Comparison of ENCODE assay signal across 10 cellular contexts in genomic region chr9:93464395-93464794, GRCh38. TPM values are rescaled to one million over a fixed set of nuclear protein-coding genes. Genes with fewer than 3 reads are reported as not detected.
A peak's percentile ranks its signal among the peaks of the same experiment; 100 is the strongest.
DNase-seq lines count a peak whose midpoint lies in the region; ATAC-seq and TF ChIP-seq lines count a peak whose summit lies in the region.
"Had no signal": no experiment of that assay in that cellular context is flagged by ENCODE, and none has a peak within 500 bp of the region (broad histone marks: within the 10 kb centered on the region; RNA-seq: fewer than 3 reads in every experiment).

No MANE protein-coding gene starts in this region.

- no peak overlapping the region for H3K27ac ChIP-seq in CD8-positive, alpha-beta T cell (ENCODE audit: low read depth, low read length)
- H3K27ac ChIP-seq in muscle layer of duodenum (ENCODE audit: low read length) = peak overlapping the region; percentile 24
- H3K27ac ChIP-seq: gastroesophageal sphincter had no signal

- H3K4me3 Mint-ChIP-seq in CD8-positive, alpha-beta T cell = no peak overlapping the region
- peak overlapping the region; percentile 45 for H3K4me3 Mint-ChIP-seq in activated CD4-positive, alpha-beta memory T cell treated with anti-CD3 and anti-CD28 coated beads for 36 hours

- no peaks in the 10 kb centered on the region for H3K9me3 ChIP-seq in CD8-positive, alpha-beta T cell (ENCODE audit: low read length)
- no peaks in the 10 kb centered on the region for H3K9me3 ChIP-seq in muscle layer of duodenum (ENCODE audit: control insufficient read depth in 1 of 2, low read length in 2 of 2)
- H3K9me3 ChIP-seq: gastroesophageal sphincter had no signal

- peaks cover 86% of the 10 kb centered on the region for H3K4me1 Mint-ChIP-seq in CD8-positive, alpha-beta T cell (ENCODE audit: low read depth)
- peaks cover 84% of the 10 kb centered on the region for H3K4me1 Mint-ChIP-seq in activated CD4-positive, alpha-beta memory T cell treated with anti-CD3 and anti-CD28 coated beads for 36 hours (ENCODE audit: low read depth)

- POLR2A ChIA-PET in CD8-positive, alpha-beta T cell (lab: Charles Lee) = interaction anchor here (1.0 to 1.4 kb wide), 4 partner anchors 11 to 13 kb away, joined by 3 to 6 read pairs (median 4); partner anchors contain the start of gene FAM120AOS
- POLR2A ChIA-PET in activated CD4-positive, alpha-beta memory T cell treated with anti-CD3 and anti-CD28 coated beads for 36 hours (lab: Charles Lee) = interaction anchor here (0.7 to 3.4 kb wide), 5 partner anchors 9 to 102 kb away, joined by 3 to 25 read pairs (median 6); partner anchors contain the start of gene FAM120AOS

- peaks cover 9% of the 10 kb centered on the region for H3K36me3 Mint-ChIP-seq in CD8-positive, alpha-beta T cell
- peaks cover 10% of the 10 kb centered on the region for H3K36me3 Mint-ChIP-seq in activated CD4-positive, alpha-beta memory T cell treated with anti-CD3 and anti-CD28 coated beads for 36 hours

- H3K27me3 ChIP-seq in CD8-positive, alpha-beta T cell (ENCODE audit: insufficient read depth, low read length) = no peaks in the 10 kb centered on the region
- H3K27me3 ChIP-seq in muscle layer of duodenum (ENCODE audit: low read depth, low read length) = no peaks in the 10 kb centered on the region
- H3K27me3 ChIP-seq: gastroesophageal sphincter had no signal

- CTCF ChIA-PET in CD8-positive, alpha-beta T cell (lab: Charles Lee) = interaction anchor here (1.8 kb wide), 1 partner anchor 11 kb away, joined by 6 read pairs; the partner anchor contains the start of gene FAM120AOS
- CTCF ChIA-PET in activated CD4-positive, alpha-beta memory T cell treated with anti-CD3 and anti-CD28 coated beads for 36 hours (lab: Charles Lee) = interaction anchor here (1.6 to 3.3 kb wide), 3 partner anchors 11 to 101 kb away, joined by 3 to 12 read pairs (median 12); partner anchors contain the start of genes FAM120A and FAM120AOS

- no peak overlapping the region for H3K4me3 ChIP-seq in CD8-positive, alpha-beta T cell (ENCODE audit: low read depth, low read length)
- no peak overlapping the region for H3K4me3 ChIP-seq in muscle layer of duodenum (ENCODE audit: low read depth in 1 of 2, low read length in 2 of 2)
- H3K4me3 ChIP-seq: gastroesophageal sphincter had no signal

- H3K36me3 ChIP-seq in CD8-positive, alpha-beta T cell (ENCODE audit: insufficient read depth, low read length) = no peaks in the 10 kb centered on the region
- H3K36me3 ChIP-seq in muscle layer of duodenum (ENCODE audit: control insufficient read depth in 1 of 2, insufficient read depth in 2 of 2, low read length in 2 of 2) = no peaks in the 10 kb centered on the region
- H3K36me3 ChIP-seq: gastroesophageal sphincter had no signal

- no peaks in the 10 kb centered on the region for H3K9me3 Mint-ChIP-seq in CD8-positive, alpha-beta T cell
- H3K9me3 Mint-ChIP-seq in activated CD4-positive, alpha-beta memory T cell treated with anti-CD3 and anti-CD28 coated beads for 36 hours = no peaks in the 10 kb centered on the region

- no peak for DNase-seq in CD8-positive, alpha-beta T cell
- DNase-seq in activated CD4-positive, alpha-beta memory T cell treated with anti-CD3 and anti-CD28 coated beads for 36 hours = no peak
- DNase-seq in NCI-H1417 treated with DMSO at 0.1 percent for 48 hours (lab: John Stamatoyannopoulos, UW) (no peak), inferior parietal cortex (ENCODE audit: extremely low spot score) (no peak)
- DNase-seq: NCI-H774 had no signal

- intact Hi-C loops in CD8-positive, alpha-beta T cell (cut with DNase I, micrococcal nuclease) = no loop called here
- intact Hi-C loops in activated CD4-positive, alpha-beta memory T cell treated with anti-CD3 and anti-CD28 coated beads for 36 hours (cut with micrococcal nuclease) = loop anchor here (5.0 kb wide), 1 partner anchor 317 kb away; no protein-coding TSS in a partner anchor

- no peak for TF ChIP-seq CTCF in CD8-positive, alpha-beta T cell (IDR thresholded peaks at IDR 0.05)

- H3K4me1 ChIP-seq in CD8-positive, alpha-beta T cell (ENCODE audit: insufficient read depth, low read length) = peaks cover 48% of the 10 kb centered on the region
- H3K4me1 ChIP-seq in muscle layer of duodenum (ENCODE audit: control insufficient read depth in 1 of 2, insufficient read depth in 2 of 2, low read length in 2 of 2) = peaks cover 36 to 55% of the 10 kb centered on the region in 2 donors

- H3K27ac Mint-ChIP-seq in CD8-positive, alpha-beta T cell = peak overlapping the region; percentile 80
- H3K27ac Mint-ChIP-seq in activated CD4-positive, alpha-beta memory T cell treated with anti-CD3 and anti-CD28 coated beads for 36 hours = peak overlapping the region; percentile 94

- H3K27me3 Mint-ChIP-seq in CD8-positive, alpha-beta T cell (ENCODE audit: low read depth) = no peaks in the 10 kb centered on the region
- no peaks in the 10 kb centered on the region for H3K27me3 Mint-ChIP-seq in activated CD4-positive, alpha-beta memory T cell treated with anti-CD3 and anti-CD28 coated beads for 36 hours

- no peak for ATAC-seq in CD8-positive, alpha-beta T cell
- ATAC-seq in HG02885 (IDR thresholded peaks at IDR 0.05; ENCODE audit: poor library complexity, unreplicated experiment) (peak; percentile 66), GM18858 (IDR thresholded peaks at IDR 0.05; ENCODE audit: unreplicated experiment) (no peak), HG02759 (IDR thresholded peaks at IDR 0.05; ENCODE audit: unreplicated experiment) (no peak)
- ATAC-seq: gastroesophageal sphincter had no signal

RNA-seq across cellular contexts. Expression of gene FAM120AOS, which starts 11.0 kb away (rescaled TPM):
- 10 to 100 TPM; 40.3 to 40.7 TPM for total RNA-seq in CD8-positive, alpha-beta T cell
- total RNA-seq in activated CD4-positive, alpha-beta memory T cell treated with anti-CD3 and anti-CD28 coated beads for 36 hours = 10 to 100 TPM; 35.4 to 36.4 TPM

RNA-seq across cellular contexts. Expression of gene FAM120A, which starts 12.9 kb away (rescaled TPM):
- total RNA-seq in CD8-positive, alpha-beta T cell = 10 to 100 TPM; 39.4 to 39.7 TPM
- total RNA-seq in activated CD4-positive, alpha-beta memory T cell treated with anti-CD3 and anti-CD28 coated beads for 36 hours = 100 to 1,000 TPM; 124 to 126 TPM
